In the genomic region with DNA sequence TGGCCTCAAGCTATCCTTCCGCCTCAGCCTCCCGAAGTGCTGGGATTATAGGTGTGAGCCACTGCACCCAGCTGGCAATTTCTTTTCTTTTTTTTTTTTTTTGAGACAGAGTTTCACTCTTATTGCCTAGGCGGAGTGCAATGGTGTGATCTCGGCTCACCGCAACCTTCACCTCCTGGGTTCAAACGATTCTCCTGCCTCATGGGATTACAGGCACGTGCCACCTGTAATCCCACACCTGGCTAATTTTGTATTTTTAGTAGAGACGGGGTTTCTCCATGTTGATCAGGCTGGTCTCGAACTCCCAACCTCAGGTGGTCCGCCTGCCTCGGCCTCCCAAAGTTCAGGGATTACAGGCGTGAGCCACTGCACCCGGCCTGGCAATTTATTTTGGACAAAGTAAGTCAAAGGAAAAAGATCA, we compare ENCODE assay signal across 8 cellular contexts. TPM values are rescaled to one million over a fixed set of nuclear protein-coding genes. Genes with fewer than 3 reads are reported as not detected.
A peak's percentile ranks its signal among the peaks of the same experiment; 100 is the strongest.
DNase-seq lines count a peak whose midpoint lies in the region; TF ChIP-seq lines count a peak whose summit lies in the region.
"Not testable (repeated sequence)": the region's sequence is repeated elsewhere in the genome, so short reads cannot be mapped to it uniquely, and the experiment has no call there.

No MANE protein-coding gene starts in this region.

- CTCF ChIA-PET in PC-9 (lab: Charles Lee) = not testable (repeated sequence)

- H3K4me1 ChIP-seq in PC-9 (replicated peaks; ENCODE audit: insufficient read depth) (peaks cover 37% of the 10 kb centered on the region), mononuclear cell (ENCODE audit: insufficient read depth, low read length) (peaks cover 79% of the 10 kb centered on the region)

- peak overlapping the region; percentile 91 for H3K4me2 ChIP-seq in PC-9

- intact Hi-C loops in PC-9 (cut with micrococcal nuclease; ENCODE audit: unreplicated experiment) = not testable (repeated sequence)

- H3K27me3 ChIP-seq in PC-9 (ENCODE audit: insufficient read depth, low read depth); mononuclear cell (ENCODE audit: insufficient read depth, low read length): not testable (repeated sequence)

- H3K9me2 ChIP-seq in PC-9 (ENCODE audit: insufficient read depth) = not testable (repeated sequence)

- H3K4me1 Mint-ChIP-seq in brain (peaks cover 54% of the 10 kb centered on the region), type B pancreatic cell (ENCODE audit: unreplicated experiment) (peaks cover 31% of the 10 kb centered on the region)

- H3K9me3 Mint-ChIP-seq in brain, type B pancreatic cell: not testable (repeated sequence)

- H3K4me3 Mint-ChIP-seq in brain (peak overlapping the region; percentile 69 to 87 (median 74)), type B pancreatic cell (peak overlapping the region; percentile 73)

- H3K27ac Mint-ChIP-seq in brain = peak overlapping the region; percentile 40 to 89 (median 84)
- H3K27ac Mint-ChIP-seq in type B pancreatic cell = peak overlapping the region; percentile 82

- H3K9me3 ChIP-seq in PC-9 (ENCODE audit: insufficient read depth, low read depth); mononuclear cell (ENCODE audit: low read depth, low read length): not testable (repeated sequence)

- not testable (repeated sequence) for H3K4me3 ChIP-seq in PC-9
- peak overlapping the region; percentile 81 for H3K4me3 ChIP-seq in fibroblast of villous mesenchyme (ENCODE audit: low read depth, low read length)
- H3K4me3 ChIP-seq in mononuclear cell (ENCODE audit: low read length) = peak overlapping the region; percentile 83
- peak overlapping the region in 5 of 7 experiments; percentile 4 to 97 (median 20) for H3K4me3 ChIP-seq in skin epidermis

- peak; percentile 18 for TF ChIP-seq POLR2A in GM15510 (IDR thresholded peaks at IDR 0.05; ENCODE audit: borderline replicate concordance, extremely low read depth, insufficient read length)

- H3K27ac ChIP-seq in PC-9 = not testable (repeated sequence)
- H3K27ac ChIP-seq in skin epidermis = peak overlapping the region in 20 of 21 experiments; percentile 37 to 99 (median 93)

- not testable (repeated sequence) for H4K20me1 ChIP-seq in PC-9 (ENCODE audit: insufficient read depth)

- H3K27me3 Mint-ChIP-seq in brain, type B pancreatic cell: not testable (repeated sequence)

- TF ChIP-seq CTCF in PC-9 (conservative IDR thresholded peaks at IDR 0.05); brain (conservative IDR thresholded peaks at IDR 0.05); fibroblast of villous mesenchyme (IDR thresholded peaks at IDR 0.05; ENCODE audit: insufficient read depth, low read depth, low read length); type B pancreatic cell (conservative IDR thresholded peaks at IDR 0.05): not testable (repeated sequence)

- not testable (repeated sequence) for H2AFZ ChIP-seq in PC-9

- POLR2A ChIA-PET in PC-9 (lab: Charles Lee; ENCODE audit: unreplicated experiment) = interaction anchor here (0.6 kb wide), 2 partner anchors 135 to 325 kb away, joined by 3 to 12 read pairs; no protein-coding TSS in a partner anchor

- not testable (repeated sequence) for BruUV-seq in PC-9 (replicated peaks; lab: Mats Ljungman, UMichigan)

- not testable (repeated sequence) for H3K36me3 ChIP-seq in PC-9 (ENCODE audit: low read depth)

- not testable (repeated sequence) for DNase-seq in PC-9; fibroblast of villous mesenchyme (ENCODE audit: low read depth); type B pancreatic cell (ENCODE audit: extremely low spot score, unreplicated experiment)
- DNase-seq in activated CD8-positive, alpha-beta memory T cell treated with anti-CD3 and anti-CD28 coated beads, Interleukin-2, amount 50 U/mL, for 48 hours = peak; percentile 67

- not testable (repeated sequence) for H3K36me3 Mint-ChIP-seq in brain, type B pancreatic cell

- H3K79me2 ChIP-seq in PC-9 (ENCODE audit: low read depth) = peaks cover 42% of the 10 kb centered on the region

- H3F3A ChIP-seq in PC-9 (ENCODE audit: insufficient read depth, low read depth) = peaks cover 22% of the 10 kb centered on the region

RNA-seq across cellular contexts. Expression of gene UBALD2, which starts 2.4 kb away (rescaled TPM):
- 110 and 134 TPM in 2 replicates for total RNA-seq in PC-9 (2021)
- 140 TPM for polyA plus RNA-seq in brain (ENCODE audit: insufficient read depth, low read depth, low replicate concordance)
- total RNA-seq in fibroblast of villous mesenchyme = 5.5 and 5.6 TPM in 2 replicates
- 35.3 TPM for total RNA-seq in mononuclear cell
- total RNA-seq in type B pancreatic cell (ENCODE audit: low replicate concordance) = 46.9 and 53.1 TPM in 2 replicates

RNA-seq across cellular contexts. Expression of gene RNF157, which starts 27.3 kb away (rescaled TPM):
- 5.7 and 7.2 TPM in 2 replicates for total RNA-seq in PC-9 (2021)
- polyA plus RNA-seq in brain (ENCODE audit: insufficient read depth, low read depth, low replicate concordance) = 90.2 TPM
- total RNA-seq in fibroblast of villous mesenchyme = 4.7 and 10.0 TPM in 2 replicates
- total RNA-seq in mononuclear cell = 19.1 TPM
- 5.4 and 27.0 TPM in 2 replicates for total RNA-seq in type B pancreatic cell (ENCODE audit: low replicate concordance)

RNA-seq across cellular contexts. Expression of gene QRICH2, which starts 40.5 kb away (rescaled TPM):
- total RNA-seq in PC-9 (2021) (2.7 and 3.3 TPM in 2 replicates), fibroblast of villous mesenchyme (2.2 and 2.6 TPM in 2 replicates), mononuclear cell (1.2 TPM), type B pancreatic cell (ENCODE audit: low replicate concordance) (3.9 and 11.7 TPM in 2 replicates)
- 1.3 TPM for polyA plus RNA-seq in brain (ENCODE audit: insufficient read depth, low read depth, low replicate concordance)
